ENCODE assay signal across 1 cellular context in the genomic region with DNA sequence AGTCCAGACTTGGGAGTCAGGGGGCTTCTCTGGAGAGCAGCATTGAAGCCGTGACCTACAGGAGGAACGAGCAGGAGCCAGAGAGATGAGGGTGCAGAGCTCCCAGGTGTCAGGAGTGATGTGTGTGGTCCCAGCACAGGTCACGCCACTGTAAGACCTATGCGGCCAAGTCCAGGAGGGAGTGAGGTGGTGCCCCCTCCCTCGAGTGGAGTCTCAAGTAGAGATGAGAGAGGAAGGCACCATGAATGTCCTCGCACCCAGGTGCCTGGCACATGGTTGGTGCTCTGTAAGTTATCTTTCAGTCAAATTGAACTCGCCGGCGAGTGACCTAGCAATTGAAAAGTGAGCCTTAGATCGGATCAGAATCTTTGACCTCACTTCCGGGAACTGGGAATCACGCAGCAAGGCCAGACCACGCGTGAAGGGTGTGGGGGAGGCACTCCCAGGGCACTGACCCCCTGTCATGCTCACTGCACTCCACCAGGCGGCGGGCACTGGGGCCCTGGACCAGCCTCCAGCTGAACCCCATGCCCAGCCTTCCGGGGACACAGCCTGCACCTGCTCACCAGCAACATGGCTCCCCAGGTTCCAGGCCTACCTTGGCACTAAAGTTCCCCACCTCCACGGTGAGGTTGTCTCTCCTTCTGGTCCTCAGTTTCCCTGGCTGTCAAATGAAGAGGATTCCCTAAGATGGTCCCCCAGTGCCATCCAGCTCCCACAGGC.
TF ChIP-seq lines count a peak whose summit lies in the region.

No MANE protein-coding gene starts in this region.

TF ChIP-seq in GM23338, 12 proteins besides CTCF, POLR2A, EP300 and RAD21 (continued from another document):
- TF ChIP-seq ZNF462 (CRISPR knock-in tag; IDR thresholded peaks at IDR 0.05), result no peak
- TF ChIP-seq ZNF331 (CRISPR knock-in tag; IDR thresholded peaks at IDR 0.05; ENCODE audit: low read depth), result no peak
- no peak for TF ChIP-seq ETS1 (IDR thresholded peaks at IDR 0.05)
- no peak for TF ChIP-seq NANOG (IDR thresholded peaks at IDR 0.05; ENCODE audit: borderline replicate concordance)
- no peak for TF ChIP-seq JUNB (IDR thresholded peaks at IDR 0.05; ENCODE audit: unreplicated experiment)
